16 cellular contexts compared by ENCODE assay signal in the genomic region with DNA sequence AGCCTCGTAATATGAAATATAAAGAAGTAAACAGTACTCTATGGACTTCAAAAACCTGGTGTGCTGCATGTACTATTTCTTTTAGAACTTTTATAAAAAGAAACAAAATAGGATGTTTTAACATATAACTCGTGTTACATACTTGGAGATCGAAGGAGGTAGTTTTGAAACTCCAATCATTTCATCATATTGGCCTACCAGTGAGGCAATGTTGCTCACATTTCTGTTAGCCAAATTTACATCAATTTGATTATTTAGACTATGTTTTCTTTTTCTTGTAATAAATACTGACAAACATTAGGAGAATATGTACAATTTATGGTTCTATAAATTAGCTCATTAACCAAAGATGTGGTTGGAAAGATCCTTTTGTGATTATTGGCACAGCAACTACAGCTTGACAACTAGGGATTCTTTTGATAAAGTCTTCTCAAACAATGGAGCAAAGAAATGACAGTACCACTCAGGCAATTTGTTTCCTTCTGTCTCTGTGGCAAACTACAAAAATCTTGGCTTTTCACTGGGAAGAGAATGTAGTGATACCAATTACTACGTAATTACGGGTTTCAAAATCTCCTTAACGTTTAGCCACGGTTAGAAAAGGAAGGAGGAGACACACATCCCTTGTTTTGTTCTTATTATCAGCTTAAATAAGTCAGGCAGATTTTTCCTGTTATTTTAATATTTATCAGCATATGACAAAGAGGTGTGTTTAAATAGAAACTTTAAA.
DNase-seq lines count a peak whose midpoint lies in the region; ATAC-seq and TF ChIP-seq lines count a peak whose summit lies in the region.
"Had no signal": no experiment of that assay in that cellular context is flagged by ENCODE, and none has a peak within 500 bp of the region (broad histone marks: within the 10 kb centered on the region; RNA-seq: fewer than 3 reads in every experiment).

No MANE protein-coding gene starts in this region.

- TF ChIP-seq POLR2A in HCT116 (IDR thresholded peaks at IDR 0.05; ENCODE audit: borderline replicate concordance, extremely low read depth, insufficient read depth, insufficient read length), result no peak
- TF ChIP-seq POLR2A in gastrocnemius medialis (IDR thresholded peaks at IDR 0.05), result no peak

- H4K20me1 ChIP-seq in HCT116 (ENCODE audit: insufficient read depth), result no peaks in the 10 kb centered on the region
- H4K20me1 ChIP-seq in PC-3 (ENCODE audit: low read length), result no peaks in the 10 kb centered on the region

- no peaks in the 10 kb centered on the region for H3K36me3 ChIP-seq in HCT116 (ENCODE audit: control insufficient read depth in 1 of 2, insufficient read depth in 2 of 2, low read length in 2 of 2)
- no peaks in the 10 kb centered on the region for H3K36me3 ChIP-seq in PC-3 (ENCODE audit: low read depth, low read length)
- H3K36me3 ChIP-seq in gastrocnemius medialis, result no peaks in the 10 kb centered on the region
- H3K36me3 ChIP-seq: thoracic aorta had no signal

- TF ChIP-seq CTCF in HCT116 (IDR thresholded peaks at IDR 0.05 in 2 of 3, conservative IDR thresholded peaks at IDR 0.05 in 1 of 3; ENCODE audit: borderline replicate concordance in 1 of 3, insufficient read depth in 1 of 3, low read depth in 2 of 3, low read length in 2 of 3) (no peak), PC-3 (conservative IDR thresholded peaks at IDR 0.05; ENCODE audit: low read depth, low read length) (no peak), gastrocnemius medialis (IDR thresholded peaks at IDR 0.05 in 4 of 5, conservative IDR thresholded peaks at IDR 0.05 in 1 of 5) (no peak)

- RAD21 ChIA-PET in HCT116 (lab: Charles Lee; ENCODE audit: low non-redundant PET in 1 of 2, low total read pairs in 2 of 2, uncharacterized antibody in 2 of 2, unreplicated experiment in 2 of 2), result no interaction called here

- no peaks in the 10 kb centered on the region for H3F3A ChIP-seq in PC-3 (ENCODE audit: low read length, unreplicated experiment)

- H3K27ac ChIP-seq in HCT116 (ENCODE audit: low read depth, low read length) (peak overlapping the region; percentile 96), PC-3 (ENCODE audit: low read length) (peak overlapping the region; percentile 33; the same call in 1 of the 2 replicates), gastrocnemius medialis (peak overlapping the region; percentile 74 to 88 (median 82))
- H3K27ac ChIP-seq: thoracic aorta had no signal

- H3K9me2 ChIP-seq in HCT116 (ENCODE audit: insufficient read depth) (no peaks in the 10 kb centered on the region), PC-3 (replicated peaks; ENCODE audit: low read length) (no peaks in the 10 kb centered on the region)

- BruUV-seq in HCT116 (replicated peaks; lab: Mats Ljungman, UMichigan) (no TSS peak), PC-3 (replicated peaks; lab: Mats Ljungman, UMichigan) (no TSS peak)

- DNase-seq in HCT116 (ENCODE audit: low read depth, low spot score) (no peak), PC-3 (no peak), fibroblast of gingiva (ENCODE audit: low read depth) (peak; percentile 79), gastrocnemius medialis (no peak), SKM-1 treated with dmso at 0.1 percent for 144 hours (lab: John Stamatoyannopoulos, UW; ENCODE audit: unreplicated experiment) (no peak), hippocampal formation (lab: John Stamatoyannopoulos, UW) (no peak)
- DNase-seq in activated naive CD4-positive, alpha-beta T cell treated with anti-CD3 and anti-CD28 coated beads, Interleukin-2, amount 50 U/mL, for 16 hours, result no peak
- DNase-seq: activated T-cell treated with anti-CD3 and anti-CD28 coated beads, Interleukin-2, amount 50 U/mL, for 72 hours; amniotic stem cell; C1 segment of cervical spinal cord; islet precursor cell; NCI-H1694 treated with DMSO at 0.1 percent for 48 hours; NCI-H510A treated with DMSO at 0.1 percent for 48 hours; posterior cingulate gyrus; RPMI8226 had no signal

- H3K4me1 ChIP-seq in HCT116 (ENCODE audit: control insufficient read depth in 1 of 2, insufficient read depth in 2 of 2, low read length in 2 of 2), result peaks cover 84 to 98% of the 10 kb centered on the region in 2 experiments
- peaks cover 44% of the 10 kb centered on the region for H3K4me1 ChIP-seq in PC-3 (ENCODE audit: insufficient read depth, low read length)
- peaks cover 54 to 79% of the 10 kb centered on the region in 2 donors for H3K4me1 ChIP-seq in gastrocnemius medialis

- no peaks in the 10 kb centered on the region for H3K27me3 ChIP-seq in HCT116 (ENCODE audit: insufficient read depth, low read length)
- H3K27me3 ChIP-seq in PC-3 (ENCODE audit: low read length), result no peaks in the 10 kb centered on the region
- no peaks in the 10 kb centered on the region for H3K27me3 ChIP-seq in gastrocnemius medialis

- intact Hi-C loops in HCT116 (cut with micrococcal nuclease) (no loop called here), PC-3 (cut with micrococcal nuclease) (no loop called here), gastrocnemius medialis (cut with DNase I; ENCODE audit: low total_unique reads) (loop anchor here (1.0 kb wide), 1 partner anchor 69 kb away; no protein-coding TSS in a partner anchor)

- H3K4me2 ChIP-seq in HCT116 (ENCODE audit: low read length) (peak overlapping the region; percentile 58), PC-3 (ENCODE audit: low read length) (0 out of 2 replicates have a peak overlapping the region, but pooled peaks have one; percentile 29)

- ATAC-seq in HCT116, result no peak
- ATAC-seq in PC-3, result no peak
- ATAC-seq in gastrocnemius medialis, result no peak
- ATAC-seq: activated T-cell treated with anti-CD3 and anti-CD28 coated beads, Interleukin-2, amount 50 U/mL, for 72 hours had no signal

- H3K9ac ChIP-seq in HCT116 (ENCODE audit: low read length) (peak overlapping the region; percentile 51), PC-3 (ENCODE audit: low read length) (no peak overlapping the region)

- CTCF ChIA-PET in HCT116 (lab: Charles Lee) (interaction anchor here (1.4 kb wide), 2 partner anchors 18 to 177 kb away, joined by 3 read pairs; no protein-coding TSS in a partner anchor), PC-3 (lab: Charles Lee) (no interaction called here)

- H2AFZ ChIP-seq in HCT116 (ENCODE audit: low read depth, low read length, poor library complexity, severe bottlenecking), result no peak overlapping the region
- no peak overlapping the region for H2AFZ ChIP-seq in PC-3 (ENCODE audit: low read length)

- in situ Hi-C loops in gastrocnemius medialis (cut with MboI; ENCODE audit: low sequenced_read_pairs in 4 of 4), result loop anchor here in 1 of 4 donors (5.0 kb wide), 1 partner anchor 85 kb away; no protein-coding TSS in a partner anchor

- POLR2A ChIA-PET in HCT116 (lab: Charles Lee) (interaction anchor here (1.0 kb wide), 1 partner anchor 179 kb away, joined by 3 read pairs; no protein-coding TSS in a partner anchor), PC-3 (lab: Charles Lee; ENCODE audit: unreplicated experiment) (interaction anchor here (0.7 kb wide), 1 partner anchor 25 kb away, joined by 3 read pairs; no protein-coding TSS in a partner anchor)

- H3K79me2 ChIP-seq in HCT116 (ENCODE audit: insufficient read depth, low read length), result no peaks in the 10 kb centered on the region
- H3K79me2 ChIP-seq in PC-3 (ENCODE audit: low read length), result no peaks in the 10 kb centered on the region

- H3K4me3 ChIP-seq in HCT116 (replicated peaks in 1 of 2; ENCODE audit: low read depth in 1 of 2, low read length in 2 of 2), result no peak overlapping the region; a peak in 2 of 4 replicates
- no peak overlapping the region for H3K4me3 ChIP-seq in PC-3 (ENCODE audit: low read length)
- H3K4me3 ChIP-seq in gastrocnemius medialis, result peak overlapping the region; percentile 24 to 39 (median 31)
- H3K4me3 ChIP-seq: thoracic aorta had no signal

- no peak for TF ChIP-seq RAD21 in HCT116 (IDR thresholded peaks at IDR 0.05; ENCODE audit: low read depth)

- H3K9me3 ChIP-seq in HCT116 (ENCODE audit: control insufficient read depth in 1 of 2, insufficient read depth in 1 of 2, low read depth in 1 of 2, low read length in 2 of 2) (no peaks in the 10 kb centered on the region), PC-3 (ENCODE audit: low read length) (no peaks in the 10 kb centered on the region), gastrocnemius medialis (no peaks in the 10 kb centered on the region)
- H3K9me3 ChIP-seq: thoracic aorta had no signal

TF ChIP-seq in HCT116, 20 proteins besides CTCF, POLR2A, EP300 and RAD21:
- 0 out of 2 replicates have a peak, but pooled peaks have one; percentile 20 for TF ChIP-seq SP1 (IDR thresholded peaks at IDR 0.05; ENCODE audit: low read depth)
- TF ChIP-seq EGR1 (IDR thresholded peaks at IDR 0.05; ENCODE audit: low read depth), result no peak
- TF ChIP-seq ZNF274 (IDR thresholded peaks at IDR 0.05; ENCODE audit: low read depth, low read length), result no peak
- TF ChIP-seq SIN3A (IDR thresholded peaks at IDR 0.05; ENCODE audit: low read depth), result 0 out of 2 replicates have a peak, but pooled peaks have one; percentile 28
- TF ChIP-seq, protein P1, sequence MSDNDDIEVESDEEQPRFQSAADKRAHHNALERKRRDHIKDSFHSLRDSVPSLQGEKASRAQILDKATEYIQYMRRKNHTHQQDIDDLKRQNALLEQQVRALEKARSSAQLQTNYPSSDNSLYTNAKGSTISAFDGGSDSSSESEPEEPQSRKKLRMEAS (IDR thresholded peaks at IDR 0.05), result no peak
- peak; percentile 39; the same call in 1 of the 2 replicates for TF ChIP-seq CEBPB (IDR thresholded peaks at IDR 0.05; ENCODE audit: low read depth)
- TF ChIP-seq, protein P2, sequence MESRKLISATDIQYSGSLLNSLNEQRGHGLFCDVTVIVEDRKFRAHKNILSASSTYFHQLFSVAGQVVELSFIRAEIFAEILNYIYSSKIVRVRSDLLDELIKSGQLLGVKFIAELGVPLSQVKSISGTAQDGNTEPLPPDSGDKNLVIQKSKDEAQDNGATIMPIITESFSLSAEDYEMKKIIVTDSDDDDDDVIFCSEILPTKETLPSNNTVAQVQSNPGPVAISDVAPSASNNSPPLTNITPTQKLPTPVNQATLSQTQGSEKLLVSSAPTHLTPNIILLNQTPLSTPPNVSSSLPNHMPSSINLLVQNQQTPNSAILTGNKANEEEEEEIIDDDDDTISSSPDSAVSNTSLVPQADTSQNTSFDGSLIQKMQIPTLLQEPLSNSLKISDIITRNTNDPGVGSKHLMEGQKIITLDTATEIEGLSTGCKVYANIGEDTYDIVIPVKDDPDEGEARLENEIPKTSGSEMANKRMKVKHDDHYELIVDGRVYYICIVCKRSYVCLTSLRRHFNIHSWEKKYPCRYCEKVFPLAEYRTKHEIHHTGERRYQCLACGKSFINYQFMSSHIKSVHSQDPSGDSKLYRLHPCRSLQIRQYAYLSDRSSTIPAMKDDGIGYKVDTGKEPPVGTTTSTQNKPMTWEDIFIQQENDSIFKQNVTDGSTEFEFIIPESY (IDR thresholded peaks at IDR 0.05; ENCODE audit: extremely low read depth, insufficient replicate concordance, low read length), result no peak
- TF ChIP-seq, protein P3, sequence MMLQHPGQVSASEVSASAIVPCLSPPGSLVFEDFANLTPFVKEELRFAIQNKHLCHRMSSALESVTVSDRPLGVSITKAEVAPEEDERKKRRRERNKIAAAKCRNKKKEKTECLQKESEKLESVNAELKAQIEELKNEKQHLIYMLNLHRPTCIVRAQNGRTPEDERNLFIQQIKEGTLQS (IDR thresholded peaks at IDR 0.05), result no peak

Comparison
In these comparisons a context has a peak if more than half of its experiments do, and no peak if none do; other contexts are left out.
1. H3K27ac ChIP-seq: peak in every context shown above with its lines; median percentile 96 in HCT116; 82 in gastrocnemius medialis; 33 in PC-3.
2. H3K4me3 ChIP-seq: peak in gastrocnemius medialis (4 of 4); none in HCT116 (0 of 2) and PC-3 (single experiment).